ENCODE assay signal across 8 cellular contexts in the genomic region with DNA sequence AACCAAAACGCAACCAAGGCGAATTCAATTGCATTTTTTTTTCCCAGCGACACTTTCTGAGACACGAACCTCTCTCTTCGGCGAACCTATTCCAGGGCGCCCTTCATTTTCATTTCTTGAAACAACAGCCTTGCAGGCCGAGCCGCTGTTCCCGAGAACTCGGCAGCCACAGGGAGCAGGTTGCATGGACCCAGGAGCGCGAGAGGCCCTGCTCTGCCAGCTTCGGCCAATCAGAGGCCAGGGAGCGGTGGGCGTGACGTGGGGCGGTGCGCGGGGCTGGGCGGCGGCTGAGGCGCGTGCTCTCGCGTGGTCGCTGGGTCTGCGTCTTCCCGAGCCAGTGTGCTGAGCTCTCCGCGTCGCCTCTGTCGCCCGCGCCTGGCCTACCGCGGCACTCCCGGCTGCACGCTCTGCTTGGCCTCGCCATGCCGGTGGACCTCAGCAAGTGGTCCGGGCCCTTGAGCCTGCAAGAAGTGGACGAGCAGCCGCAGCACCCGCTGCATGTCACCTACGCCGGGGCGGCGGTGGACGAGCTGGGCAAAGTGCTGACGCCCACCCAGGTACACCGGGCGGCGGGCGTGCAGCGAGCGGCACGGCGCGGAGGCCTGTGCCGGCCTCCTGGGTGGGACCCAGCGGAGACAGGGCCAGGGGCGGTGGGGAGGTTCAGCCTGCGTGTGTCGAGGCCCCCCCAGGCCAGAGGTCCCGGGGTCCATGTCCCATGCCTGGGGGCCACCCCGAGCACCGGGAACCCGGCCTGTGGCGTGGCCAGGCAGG. TPM values are rescaled to one million over a fixed set of nuclear protein-coding genes. Genes with fewer than 3 reads are reported as not detected.
A peak's percentile ranks its signal among the peaks of the same experiment; 100 is the strongest.
DNase-seq lines count a peak whose midpoint lies in the region; TF ChIP-seq lines count a peak whose summit lies in the region.

Gene PEBP1, plus strand, starts transcription at position 337 of the 771 bp plus-strand sequence. Its CDS starts 86 bp downstream, at position 423.

- DNase-seq in COR-L47 (lab: John Stamatoyannopoulos, UW) (peak; percentile 87), GM20000 (ENCODE audit: low spot score) (peak; percentile 96), HT-29 (ENCODE audit: low spot score) (peak; percentile 94), NT2/D1 (ENCODE audit: low read depth, low spot score) (no peak), mesenteric fat pad (ENCODE audit: low spot score) (peak; percentile 98)
- DNase-seq in activated CD8-positive, alpha-beta memory T cell treated with anti-CD3 and anti-CD28 coated beads, Interleukin-2, amount 50 U/mL, for 1 hour (ENCODE audit: extremely low read depth), result peak; percentile 67
- DNase-seq in stimulated activated CD8-positive, alpha-beta memory T cell treated with anti-CD3 and anti-CD28 coated beads, Interleukin-15, amount 100 ng/mL, for 1 hour (ENCODE audit: low read depth), result peak; percentile 84

- H3K9ac ChIP-seq in NT2/D1 (ENCODE audit: insufficient read length, low read depth) (peak within 1 kb of the TSS; percentile 99), endocrine pancreas (ENCODE audit: control insufficient read depth, insufficient read depth, low read length) (peak within 1 kb of the TSS; percentile 42)

- H3K9me3 ChIP-seq in NT2/D1 (ENCODE audit: insufficient read depth, low read length), result no peaks in the 10 kb centered on the region
- H3K9me3 ChIP-seq in endocrine pancreas (ENCODE audit: control insufficient read depth, low read length), result no peaks in the 10 kb centered on the region

- no peak for TF ChIP-seq CTCF in GM20000 (IDR thresholded peaks at IDR 0.05; ENCODE audit: extremely low read depth, missing control alignments)

- H3K36me3 ChIP-seq in NT2/D1 (ENCODE audit: insufficient read depth, insufficient read length, low read length), result peaks cover 41% of the 10 kb centered on the region
- H3K36me3 ChIP-seq in endocrine pancreas (ENCODE audit: control insufficient read depth, insufficient read depth, low read length), result peaks cover 7% of the 10 kb centered on the region

- H3K27me3 ChIP-seq in NT2/D1 (ENCODE audit: insufficient read depth, insufficient read length), result no peaks in the 10 kb centered on the region
- no peaks in the 10 kb centered on the region for H3K27me3 ChIP-seq in endocrine pancreas (ENCODE audit: control insufficient read depth, insufficient read depth, low read length)

- H3K4me1 ChIP-seq in NT2/D1 (ENCODE audit: insufficient read depth, insufficient read length) (peaks cover 4% of the 10 kb centered on the region), endocrine pancreas (ENCODE audit: control insufficient read depth, insufficient read depth, low read length) (no peaks in the 10 kb centered on the region)

- peak within 1 kb of the TSS; percentile 95 for H3K4me3 ChIP-seq in NT2/D1 (ENCODE audit: insufficient read length, low read depth)
- peak within 1 kb of the TSS; percentile 77 for H3K4me3 ChIP-seq in endocrine pancreas (ENCODE audit: control insufficient read depth, insufficient read depth, low read length)

RNA-seq across cellular contexts. Expression of gene PEBP1, which starts in this region (rescaled TPM):
- 256 and 291 TPM in 2 replicates for total RNA-seq in HT-29 (2014; rRNA removed; shearing (Covaris generic))
- 216 TPM for total RNA-seq in mesenteric fat pad
